Comparison of ENCODE assay signal across 16 cellular contexts in the genomic region with DNA sequence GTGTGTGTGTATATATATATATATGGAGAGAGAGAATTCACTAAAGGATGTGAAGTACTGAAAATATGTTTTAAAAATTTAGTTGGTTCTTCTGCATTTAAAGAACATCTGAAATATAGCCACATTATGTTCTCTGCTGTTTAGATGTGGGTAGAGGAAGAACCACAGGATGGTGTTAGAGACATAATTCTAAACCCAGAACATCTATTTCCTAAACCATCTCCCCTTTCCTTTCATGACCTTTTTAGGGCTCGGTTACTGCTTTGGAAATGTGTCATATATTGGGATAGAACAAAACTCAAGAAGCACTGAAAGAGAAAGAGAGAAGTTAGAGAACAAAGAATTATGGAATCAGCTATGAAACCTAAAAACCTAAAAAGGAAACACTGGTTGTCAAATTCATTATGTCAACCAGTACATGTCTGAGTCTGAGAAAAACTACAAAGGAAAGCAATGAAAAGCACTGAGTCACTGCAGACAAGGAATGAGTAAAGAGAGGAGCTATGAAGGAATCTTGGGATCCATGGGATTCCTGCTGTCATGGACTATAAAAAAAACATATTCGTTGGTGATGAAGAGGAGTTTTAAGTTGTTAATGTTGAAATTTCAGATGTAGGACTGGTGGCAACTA. TPM values are rescaled to one million over a fixed set of nuclear protein-coding genes. Genes with fewer than 3 reads are reported as not detected.
A peak's percentile ranks its signal among the peaks of the same experiment; 100 is the strongest.
DNase-seq lines count a peak whose midpoint lies in the region; ATAC-seq, FAIRE-seq and TF ChIP-seq lines count a peak whose summit lies in the region.
"Had no signal": no experiment of that assay in that cellular context is flagged by ENCODE, and none has a peak within 500 bp of the region (broad histone marks: within the 10 kb centered on the region; RNA-seq: fewer than 3 reads in every experiment).

No MANE protein-coding gene starts in this region.

- H3K79me2 ChIP-seq in GM23248 (ENCODE audit: insufficient read depth), result no peaks in the 10 kb centered on the region

- H3K27me3 ChIP-seq in GM23248 (replicated peaks; ENCODE audit: insufficient read depth), result no peaks in the 10 kb centered on the region
- no peaks in the 10 kb centered on the region for H3K27me3 ChIP-seq in effector memory CD4-positive, alpha-beta T cell (replicated peaks; ENCODE audit: control insufficient read depth, insufficient read depth, low read length, poor library complexity, severe bottlenecking)
- H3K27me3 ChIP-seq in naive thymus-derived CD4-positive, alpha-beta T cell (ENCODE audit: control insufficient read depth in 2 of 2, insufficient read depth in 2 of 2, low read length in 2 of 2), result no peaks in the 10 kb centered on the region
- H3K27me3 ChIP-seq: body of pancreas had no signal

- H3K4me2 ChIP-seq in A549, result peak overlapping the region; percentile 21; the same call in 1 of the 3 replicates
- no peak overlapping the region for H3K4me2 ChIP-seq in GM23248 (ENCODE audit: unreplicated experiment)

- peaks cover 52% of the 10 kb centered on the region for H3K36me3 Mint-ChIP-seq in activated T-helper 17 cell treated with anti-CD3 and anti-CD28 coated beads, Interleukin-2, amount 50 U/mL, for 72 hours (ENCODE audit: low read depth)
- H3K36me3 Mint-ChIP-seq in naive thymus-derived CD4-positive, alpha-beta T cell, result peaks cover 20 to 70% (median 44%) of the 10 kb centered on the region in 5 donors

- H3K27me3 Mint-ChIP-seq in activated T-helper 17 cell treated with anti-CD3 and anti-CD28 coated beads, Interleukin-2, amount 50 U/mL, for 72 hours, result no peaks in the 10 kb centered on the region
- no peaks in the 10 kb centered on the region for H3K27me3 Mint-ChIP-seq in naive thymus-derived CD4-positive, alpha-beta T cell
- H3K27me3 Mint-ChIP-seq: B cell; stimulated activated naive B cell treated with anti-CD40 and anti-IgM and Interleukin-4, amounts not matched to agents 10 μg/mL and 1 μg/mL and 100 μg/mL, for 72 hours had no signal

- no peak for TF ChIP-seq POLR2A in A549 (IDR thresholded peaks at IDR 0.05; ENCODE audit: low read length)

- peaks cover 5% of the 10 kb centered on the region for H3K4me1 Mint-ChIP-seq in activated T-helper 17 cell treated with anti-CD3 and anti-CD28 coated beads, Interleukin-2, amount 50 U/mL, for 72 hours
- H3K4me1 Mint-ChIP-seq in naive thymus-derived CD4-positive, alpha-beta T cell, result peaks cover 2 to 10% (median 9%) of the 10 kb centered on the region in 7 donors

- H3K9me3 Mint-ChIP-seq in activated T-helper 17 cell treated with anti-CD3 and anti-CD28 coated beads, Interleukin-2, amount 50 U/mL, for 72 hours, result no peaks in the 10 kb centered on the region
- H3K9me3 Mint-ChIP-seq in naive thymus-derived CD4-positive, alpha-beta T cell, result peaks cover 0 to 4% (median 0%) of the 10 kb centered on the region in 11 donors

- CTCF ChIA-PET in A549 (lab: Yijun Ruan, JAX), result interaction anchor here (1.0 kb wide), 1 partner anchor 354 kb away, joined by 3 read pairs; no protein-coding TSS in a partner anchor
- CTCF ChIA-PET in naive thymus-derived CD4-positive, alpha-beta T cell (lab: Charles Lee), result no interaction called here

- H2AFZ ChIP-seq in GM23248, result 0 out of 2 replicates have a peak overlapping the region, but pooled peaks have one; percentile 2

- WGBS in A549 (ENCODE audit: missing lambda C conversion rate), result 45% methylated on average over 2 of the region's 2 CpGs
- WGBS in GM23248 (ENCODE audit: low coverage in 1 of 2, low lambda C conversion rate in 2 of 2, missing lambda C conversion rate in 2 of 2), 2 experiments, result 59 to 73% methylated on average over 2 of the region's 2 CpGs

- no peaks in the 10 kb centered on the region for H3K9me3 ChIP-seq in A549
- H3K9me3 ChIP-seq in GM23248 (ENCODE audit: low read depth), result no peaks in the 10 kb centered on the region
- H3K9me3 ChIP-seq in effector memory CD4-positive, alpha-beta T cell (ENCODE audit: control insufficient read depth, low read length), result no peaks in the 10 kb centered on the region
- no peaks in the 10 kb centered on the region for H3K9me3 ChIP-seq in naive thymus-derived CD4-positive, alpha-beta T cell (ENCODE audit: control insufficient read depth in 2 of 3, low read length in 3 of 3)
- H3K9me3 ChIP-seq: body of pancreas had no signal

- in situ Hi-C loops in GM23248 (cut with MboI), result no loop called here

- H3K27ac Mint-ChIP-seq in activated T-helper 17 cell treated with anti-CD3 and anti-CD28 coated beads, Interleukin-2, amount 50 U/mL, for 72 hours, result no peak overlapping the region
- no peak overlapping the region for H3K27ac Mint-ChIP-seq in naive thymus-derived CD4-positive, alpha-beta T cell
- H3K27ac Mint-ChIP-seq: B cell; stimulated activated naive B cell treated with anti-CD40 and anti-IgM and Interleukin-4, amounts not matched to agents 10 μg/mL and 1 μg/mL and 100 μg/mL, for 72 hours had no signal

- H4K20me1 ChIP-seq in GM23248 (ENCODE audit: insufficient read depth), result no peaks in the 10 kb centered on the region

- H3K9me2 ChIP-seq in GM23248 (ENCODE audit: insufficient read depth), result no peaks in the 10 kb centered on the region

- H3K4me3 ChIP-seq in A549 (no peak overlapping the region), GM23248 (no peak overlapping the region), fibroblast of villous mesenchyme (ENCODE audit: low read depth, low read length) (no peak overlapping the region)
- no peak overlapping the region for H3K4me3 ChIP-seq in effector memory CD4-positive, alpha-beta T cell (ENCODE audit: insufficient read depth, low read depth, low read length, poor library complexity, severe bottlenecking)
- H3K4me3 ChIP-seq in naive thymus-derived CD4-positive, alpha-beta T cell (ENCODE audit: low read length), result no peak overlapping the region
- H3K4me3 ChIP-seq: body of pancreas had no signal

- TF ChIP-seq EP300 in A549 (IDR thresholded peaks at IDR 0.05), result no peak

- peaks cover 10% of the 10 kb centered on the region for H3K36me3 ChIP-seq in GM23248 (ENCODE audit: low read depth)
- H3K36me3 ChIP-seq in effector memory CD4-positive, alpha-beta T cell (ENCODE audit: control insufficient read depth, insufficient read depth, low read length), result peaks cover 17% of the 10 kb centered on the region
- H3K36me3 ChIP-seq in naive thymus-derived CD4-positive, alpha-beta T cell (ENCODE audit: control insufficient read depth in 2 of 3, insufficient read depth in 3 of 3, low read length in 3 of 3), result peaks cover 0 to 18% (median 0%) of the 10 kb centered on the region in 3 experiments

- DNase-seq in A549 (ENCODE audit: low read depth in 1 of 2, low spot score in 1 of 2), result peak in 1 of 2 experiments; percentile 39
- peak; percentile 68 for DNase-seq in GM23248
- peak; percentile 28 for DNase-seq in fibroblast of villous mesenchyme (ENCODE audit: low read depth)
- DNase-seq in effector memory CD4-positive, alpha-beta T cell, result no peak
- DNase-seq in ecto neural progenitor cell (ENCODE audit: low spot score), result no peak
- no peak for DNase-seq in naive thymus-derived CD4-positive, alpha-beta T cell
- no peak for DNase-seq in activated effector memory CD4-positive, alpha-beta T cell treated with Interleukin-2 at 50 U/mL for 16 hours
- DNase-seq: activated CD8-positive, alpha-beta memory T cell treated with anti-CD3 and anti-CD28 coated beads, Interleukin-2, amount 50 U/mL, for 4 hours; body of pancreas; erythroblast; NCI-H1436; NCI-H774; stimulated activated CD4-positive, alpha-beta T cell treated with anti-CD3 and anti-CD28 coated beads, Interleukin-4, amount 100 ng/mL, for 24 hours; stimulated activated naive B cell treated with anti-CD40 and anti-IgM and Interleukin-4, amounts not matched to agents 10 μg/mL and 1 μg/mL and 100 μg/mL, for 72 hours had no signal

- POLR2A ChIA-PET in A549 (lab: Yijun Ruan, JAX), result interaction anchor here (0.9 kb wide), 1 partner anchor 29 kb away, joined by 3 read pairs; no protein-coding TSS in a partner anchor
- POLR2A ChIA-PET in naive thymus-derived CD4-positive, alpha-beta T cell (lab: Charles Lee), result no interaction called here

- TF ChIP-seq CTCF in A549 (IDR thresholded peaks at IDR 0.05) (no peak), fibroblast of villous mesenchyme (IDR thresholded peaks at IDR 0.05; ENCODE audit: insufficient read depth, low read depth, low read length) (no peak)

- peak; percentile 80 for FAIRE-seq in A549 (lab: Jason Lieb, UNC)

- TF ChIP-seq RAD21 in A549 (conservative IDR thresholded peaks at IDR 0.05 in 1 of 2, IDR thresholded peaks at IDR 0.05 in 1 of 2), result no peak

- H3K4me3 Mint-ChIP-seq in activated T-helper 17 cell treated with anti-CD3 and anti-CD28 coated beads, Interleukin-2, amount 50 U/mL, for 72 hours, result no peak overlapping the region
- no peak overlapping the region for H3K4me3 Mint-ChIP-seq in naive thymus-derived CD4-positive, alpha-beta T cell
- H3K4me3 Mint-ChIP-seq: B cell; stimulated activated naive B cell treated with anti-CD40 and anti-IgM and Interleukin-4, amounts not matched to agents 10 μg/mL and 1 μg/mL and 100 μg/mL, for 72 hours had no signal

- H3K9ac ChIP-seq in GM23248, result no peak overlapping the region

- intact Hi-C loops in naive thymus-derived CD4-positive, alpha-beta T cell (cut with micrococcal nuclease), result no loop called here

- H3K4me1 ChIP-seq in A549 (peaks cover 8% of the 10 kb centered on the region), GM23248 (ENCODE audit: insufficient read depth) (peaks cover 10% of the 10 kb centered on the region; the same call in 1 of the 2 replicates)
- H3K4me1 ChIP-seq in effector memory CD4-positive, alpha-beta T cell (ENCODE audit: control insufficient read depth, insufficient read depth, low read length, poor library complexity, severe bottlenecking), result no peaks in the 10 kb centered on the region
- no peaks in the 10 kb centered on the region for H3K4me1 ChIP-seq in naive thymus-derived CD4-positive, alpha-beta T cell (ENCODE audit: control insufficient read depth in 2 of 2, insufficient read depth in 2 of 2, low read length in 2 of 2)
- H3K4me1 ChIP-seq: body of pancreas had no signal

- ATAC-seq in A549, result peak; percentile 66 to 84; a peak in 5 of 6 replicates
- ATAC-seq in activated T-helper 17 cell treated with anti-CD3 and anti-CD28 coated beads, Interleukin-2, amount 50 U/mL, for 72 hours (replicated peaks), result peak; percentile 35
- ATAC-seq in naive thymus-derived CD4-positive, alpha-beta T cell, result no peak
- ATAC-seq: body of pancreas; stimulated activated naive B cell treated with anti-CD40 and anti-IgM and Interleukin-4, amounts not matched to agents 10 μg/mL and 1 μg/mL and 100 μg/mL, for 72 hours had no signal

- H3F3A ChIP-seq in GM23248 (ENCODE audit: insufficient read depth), result peaks cover 8% of the 10 kb centered on the region; the same call in 1 of the 2 replicates

- H3K27ac ChIP-seq in A549 (no peak overlapping the region), GM23248 (peak overlapping the region; percentile 20; the same call in 1 of the 2 replicates)
- no peak overlapping the region for H3K27ac ChIP-seq in effector memory CD4-positive, alpha-beta T cell (ENCODE audit: insufficient read depth, low read length, poor library complexity, severe bottlenecking)
- H3K27ac ChIP-seq in naive thymus-derived CD4-positive, alpha-beta T cell (ENCODE audit: low read depth, low read length), result no peak overlapping the region
- H3K27ac ChIP-seq: body of pancreas had no signal

RNA-seq across cellular contexts. Expression of a gene that starts 28.4 kb away (rescaled TPM):
- polyA plus RNA-seq in A549 (2011; rRNA removed) (90.9 and 99.9 TPM in 2 replicates), A549 (2017; fragmentation: RNase III; extraction: RNeasy Plus Mini Kit Qiagen cat#74134 plus additional on column Dnase treatment) (15.0 to 19.6 TPM (median 17.1 TPM) in 3 replicates), GM23248 (2016; fragmentation: Nextera tagmentation; extraction: Ambion mirVana) (6.0 and 6.6 TPM in 2 replicates)
- polyA plus RNA-seq in A549 (2012; cell fraction: cytosol; rRNA removed), result 7.4 and 9.0 TPM in 2 replicates
- polyA plus RNA-seq in A549 (2012; cell fraction: nucleus; rRNA removed), result 9.0 and 11.1 TPM in 2 replicates
- polyA minus RNA-seq in A549 (2011; rRNA and poly(A)+ RNA removed), result 130 and 147 TPM in 2 replicates
- 16.1 and 18.3 TPM in 2 replicates for total RNA-seq in GM23248 (2014; rRNA removed; shearing (Covaris generic))
- total RNA-seq in activated T-helper 17 cell treated with anti-CD3 and anti-CD28 coated beads, Interleukin-2, amount 50 U/mL, for 72 hours, result 10 to 100 TPM in 1 of 2 donors, 1 to 10 TPM in 1; 9.7 to 30.3 TPM
- 37.1 and 39.9 TPM in 2 replicates for total RNA-seq in fibroblast of villous mesenchyme
- 10 to 100 TPM in 4 of 5 experiments, 1 to 10 TPM in 1; 8.2 to 17.3 (median 11.3) TPM for total RNA-seq in naive thymus-derived CD4-positive, alpha-beta T cell
- 1 to 10 TPM; 4.8 to 5.7 TPM for polyA plus RNA-seq in naive thymus-derived CD4-positive, alpha-beta T cell

Comparison
In these comparisons a context has a peak if more than half of its experiments do, and no peak if none do; other contexts are left out.
1. DNase-seq: peak in GM23248 (single experiment) and fibroblast of villous mesenchyme (single experiment); none in effector memory CD4-positive, alpha-beta T cell (0 of 3), ecto neural progenitor cell (single experiment), naive thymus-derived CD4-positive, alpha-beta T cell (0 of 9) and activated effector memory CD4-positive, alpha-beta T cell treated with Interleukin-2 at 50 U/mL for 16 hours (single experiment).